ENCODE assay signal across 8 cellular contexts in the genomic region with DNA sequence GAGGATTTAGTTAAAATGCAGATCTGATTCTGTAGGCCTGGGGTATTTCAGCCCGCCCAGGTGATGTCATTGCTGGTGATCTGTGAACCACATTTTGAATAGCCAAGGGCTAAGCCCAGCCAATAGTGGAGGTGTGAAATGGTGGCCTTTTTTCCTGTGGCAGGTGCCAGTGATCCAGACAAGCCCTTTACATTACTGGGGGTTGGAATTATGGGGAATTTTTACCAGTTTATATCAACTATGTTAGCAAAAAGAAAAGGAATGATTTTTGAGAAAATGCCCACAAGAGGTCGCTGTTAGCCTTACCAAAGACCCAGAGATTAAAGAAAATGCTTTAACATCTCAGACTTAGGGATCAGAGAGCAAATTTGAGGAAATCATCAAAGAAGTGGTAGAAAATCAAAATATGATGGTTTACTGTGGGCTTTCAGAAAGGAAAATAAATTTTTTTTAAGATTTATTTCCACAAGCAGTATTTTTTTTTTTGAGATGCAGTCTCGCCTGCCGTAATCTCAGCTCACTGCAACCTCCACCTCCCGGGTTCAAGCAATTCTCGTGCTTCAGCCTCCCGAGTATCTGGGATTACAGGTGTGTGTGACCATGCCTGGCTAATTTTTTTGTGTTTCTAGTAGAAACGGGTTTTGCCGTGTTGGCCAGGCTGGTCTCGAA.
A peak's percentile ranks its signal among the peaks of the same experiment; 100 is the strongest.
DNase-seq lines count a peak whose midpoint lies in the region; ATAC-seq and TF ChIP-seq lines count a peak whose summit lies in the region.

No MANE protein-coding gene starts in this region.

- H3K36me3 ChIP-seq in DND-41 (ENCODE audit: insufficient read depth, low read length): peaks cover under 1% of the 10 kb centered on the region; the same call in 1 of the 2 replicates

- H3K79me2 ChIP-seq in DND-41 (ENCODE audit: insufficient read depth, low read length): peaks cover 23% of the 10 kb centered on the region; the same call in 1 of the 2 replicates

- peaks cover 22% of the 10 kb centered on the region for H3K4me1 ChIP-seq in DND-41 (ENCODE audit: insufficient read depth, low read length)

- no peaks in the 10 kb centered on the region for H3K9me3 ChIP-seq in DND-41 (ENCODE audit: insufficient read depth, low read length, severe bottlenecking)

- H2AFZ ChIP-seq in DND-41 (ENCODE audit: low read depth, low read length): 0 out of 2 replicates have a peak overlapping the region, but pooled peaks have one; percentile 40

- H3K9ac ChIP-seq in DND-41 (ENCODE audit: low read depth, low read length): no peak overlapping the region

- H3K4me3 ChIP-seq in DND-41 (ENCODE audit: low read depth in 1 of 2, low read length in 2 of 2) (no peak overlapping the region), WI38 (ENCODE audit: low read depth, low read length) (no peak overlapping the region), skeletal muscle cell (ENCODE audit: low read depth, low read length) (no peak overlapping the region)

- in situ Hi-C loops in ACHN (cut with HindIII; ENCODE audit: low pct_ligation_motif_present, low pct_unique_long_range_greater_than_20kb, low sequenced_read_pairs): no loop called here

- ATAC-seq in DND-41 (ENCODE audit: insufficient read depth, low read depth): no peak

- H3K27ac ChIP-seq in DND-41 (ENCODE audit: low read length): no peak overlapping the region

- H3K4me2 ChIP-seq in DND-41 (ENCODE audit: insufficient read depth, low read length): no peak overlapping the region

- TF ChIP-seq CTCF in DND-41 (IDR thresholded peaks at IDR 0.05; ENCODE audit: borderline replicate concordance, extremely low read depth, low read length, poor library complexity, severe bottlenecking) (peak; percentile 76), WI38 (IDR thresholded peaks at IDR 0.05; ENCODE audit: low read depth, low read length) (peak; percentile 33; the same call in 1 of the 2 replicates)

- no peaks in the 10 kb centered on the region for H3K27me3 ChIP-seq in DND-41 (ENCODE audit: insufficient read depth, low read length, poor library complexity)

- peak; percentile 66 for DNase-seq in ACHN
- no peak for DNase-seq in DND-41
- DNase-seq in NCI-H1105 (lab: John Stamatoyannopoulos, UW): peak; percentile 15
- peak; percentile 81 for DNase-seq in globus pallidus (ENCODE audit: low spot score)
- DNase-seq in skeletal muscle cell (ENCODE audit: low read depth): peak; percentile 14
- no peak for DNase-seq in GOT3 (lab: John Stamatoyannopoulos, UW)
- DNase-seq in 8988T: no peak

- H4K20me1 ChIP-seq in DND-41 (ENCODE audit: insufficient read depth, low read length): no peaks in the 10 kb centered on the region

Comparison
In these comparisons a context has a peak if more than half of its experiments do, and no peak if none do; other contexts are left out.
1. DNase-seq: peak in ACHN (single experiment), NCI-H1105 (single experiment), globus pallidus (single experiment) and skeletal muscle cell (single experiment); none in DND-41 (single experiment), GOT3 (single experiment) and 8988T (single experiment).